In genomic region chr15:63048115-63048985, GRCh38 we compare ENCODE assay signal across 8 cellular contexts.
DNase-seq lines count a peak whose midpoint lies in the region; ATAC-seq and TF ChIP-seq lines count a peak whose summit lies in the region.

No MANE protein-coding gene starts in this region.

- TF ChIP-seq CTCF in AG09309 (IDR thresholded peaks at IDR 0.05; ENCODE audit: control insufficient read depth, insufficient read depth, low read depth, low read length, missing control alignments) = peak; percentile 92

- ATAC-seq in GM18909 (IDR thresholded peaks at IDR 0.05; ENCODE audit: poor library complexity, unreplicated experiment) = peak; percentile 90
- ATAC-seq in HG03175 (IDR thresholded peaks at IDR 0.05; ENCODE audit: unreplicated experiment) = peak; percentile 83
- ATAC-seq in activated CD4-positive, CD25-positive, alpha-beta regulatory T cell treated with anti-CD3 and anti-CD28 coated beads, Interleukin-2, amount 50 U/mL, for 24 hours = peak; percentile 89

- DNase-seq in AG09309 (ENCODE audit: low read depth) (peak; percentile 63), NCI-H226 (peak; percentile 93), cerebellar cortex (ENCODE audit: low spot score) (peak; percentile 84), kidney glomerular epithelial cell (lab: John Stamatoyannopoulos, UW) (peak; percentile 65)
- DNase-seq in stimulated activated CD4-positive, alpha-beta T cell treated with anti-CD3 and anti-CD28 coated beads, Interleukin-15, amount 100 ng/mL, for 48 hours (ENCODE audit: low read depth in 2 of 2) = peak; percentile 69 to 78

- H3K4me3 ChIP-seq in AG09309 (ENCODE audit: control insufficient read depth, low read depth, low read length) = peak overlapping the region; percentile 52

Comparison
In these comparisons a context has a peak if more than half of its experiments do, and no peak if none do; other contexts are left out.
1. Peak in every context shown above with its lines: DNase-seq, ATAC-seq and H3K4me3 ChIP-seq.